In genomic region chr4:147816382-147817254, GRCh38 we compare ENCODE assay signal across 17 cellular contexts.
DNase-seq lines count a peak whose midpoint lies in the region; ATAC-seq, FAIRE-seq and TF ChIP-seq lines count a peak whose summit lies in the region.
"Had no signal": no experiment of that assay in that cellular context is flagged by ENCODE, and none has a peak within 500 bp of the region (broad histone marks: within the 10 kb centered on the region; RNA-seq: fewer than 3 reads in every experiment).

No MANE protein-coding gene starts in this region.

- H3K4me1 ChIP-seq in heart left ventricle (peaks cover 11 to 87% (median 72%) of the 10 kb centered on the region in 12 donors), thoracic aorta (ENCODE audit: control insufficient read depth in 1 of 2, low read depth in 2 of 2) (peaks cover 65 to 79% of the 10 kb centered on the region in 2 donors), small intestine (ENCODE audit: control insufficient read depth in 2 of 2, insufficient read depth in 1 of 2, low read depth in 1 of 2, low read length in 1 of 2) (peaks cover 0 to 3% of the 10 kb centered on the region in 2 donors)

- 41 to 58% (median 47%) methylated on average over 4 of the region's 4 CpGs for WGBS in heart left ventricle, 4 donors
- WGBS in small intestine, 3 donors: 78 to 91% (median 89%) methylated on average over 4 of the region's 4 CpGs

- H3K9me3 ChIP-seq in T-helper 17 cell (ENCODE audit: control insufficient read depth, low read length, poor library complexity, severe bottlenecking): no peaks in the 10 kb centered on the region
- no peaks in the 10 kb centered on the region for H3K9me3 ChIP-seq in heart left ventricle
- no peaks in the 10 kb centered on the region for H3K9me3 ChIP-seq in thoracic aorta
- H3K9me3 ChIP-seq in CD4-positive, alpha-beta T cell (ENCODE audit: control insufficient read depth, low read length): no peaks in the 10 kb centered on the region
- no peaks in the 10 kb centered on the region for H3K9me3 ChIP-seq in small intestine (ENCODE audit: control insufficient read depth, low read depth)
- H3K9me3 ChIP-seq: ovary had no signal

- no peaks in the 10 kb centered on the region for H3K9me3 Mint-ChIP-seq in natural killer cell treated with Interleukin-12 subunit alpha and Interleukin-12 subunit beta and Interleukin-15 and Interleukin-18, amount 100 ng/mL, for 72 hours
- no peaks in the 10 kb centered on the region for H3K9me3 Mint-ChIP-seq in CD4-positive, alpha-beta T cell

- POLR2A ChIA-PET in CD4-positive, alpha-beta T cell (lab: Charles Lee): no interaction called here

- no peaks in the 10 kb centered on the region for H3K36me3 Mint-ChIP-seq in T-helper 17 cell (ENCODE audit: low read depth)
- no peaks in the 10 kb centered on the region for H3K36me3 Mint-ChIP-seq in natural killer cell treated with Interleukin-12 subunit alpha and Interleukin-12 subunit beta and Interleukin-15 and Interleukin-18, amount 100 ng/mL, for 72 hours
- no peaks in the 10 kb centered on the region for H3K36me3 Mint-ChIP-seq in CD4-positive, alpha-beta T cell (ENCODE audit: low read depth)

- FAIRE-seq in small intestine (lab: Jason Lieb, UNC): no peak

- peak overlapping the region; percentile 66 for H3K27ac Mint-ChIP-seq in T-helper 17 cell
- H3K27ac Mint-ChIP-seq in natural killer cell treated with Interleukin-12 subunit alpha and Interleukin-12 subunit beta and Interleukin-15 and Interleukin-18, amount 100 ng/mL, for 72 hours: peak overlapping the region in 1 of 2 donors; percentile 61
- H3K27ac Mint-ChIP-seq in CD4-positive, alpha-beta T cell: no peak overlapping the region
- H3K27ac Mint-ChIP-seq: activated CD4-positive, alpha-beta T cell treated with anti-CD3 and anti-CD28 coated beads for 36 hours had no signal

- intact Hi-C loops in heart left ventricle (cut with DNase I): loop anchor here in 2 of 10 donors (5.0 to 10.0 kb wide), 2 partner anchors 39 to 82 kb away; partner anchors contain the start of gene ARHGAP10 (in 1 of the 2)
- intact Hi-C loops in CD4-positive, alpha-beta T cell (cut with DNase I, micrococcal nuclease): no loop called here

- no peaks in the 10 kb centered on the region for H3K36me3 ChIP-seq in heart left ventricle
- H3K36me3 ChIP-seq in thoracic aorta: no peaks in the 10 kb centered on the region
- no peaks in the 10 kb centered on the region for H3K36me3 ChIP-seq in small intestine (ENCODE audit: control insufficient read depth in 2 of 2, insufficient read depth in 2 of 2, low read length in 2 of 2)
- H3K36me3 ChIP-seq: ovary had no signal

- H3K27me3 ChIP-seq in heart left ventricle (no peaks in the 10 kb centered on the region), thoracic aorta (replicated peaks; ENCODE audit: insufficient read depth) (no peaks in the 10 kb centered on the region), small intestine (ENCODE audit: control insufficient read depth in 2 of 2, insufficient read depth in 2 of 2, low read length in 2 of 2) (no peaks in the 10 kb centered on the region)
- H3K27me3 ChIP-seq in CD4-positive, alpha-beta T cell (ENCODE audit: control insufficient read depth, insufficient read depth, low read length): no peaks in the 10 kb centered on the region
- H3K27me3 ChIP-seq: ovary had no signal

- TF ChIP-seq POLR2A in heart left ventricle (IDR thresholded peaks at IDR 0.05): no peak

- peaks cover 21% of the 10 kb centered on the region for H3K4me1 Mint-ChIP-seq in T-helper 17 cell
- H3K4me1 Mint-ChIP-seq in natural killer cell treated with Interleukin-12 subunit alpha and Interleukin-12 subunit beta and Interleukin-15 and Interleukin-18, amount 100 ng/mL, for 72 hours (ENCODE audit: low read depth in 2 of 2): peaks cover 23 to 27% of the 10 kb centered on the region in 2 donors
- H3K4me1 Mint-ChIP-seq in CD4-positive, alpha-beta T cell (ENCODE audit: low read depth): peaks cover 15% of the 10 kb centered on the region

- TF ChIP-seq CTCF in heart left ventricle (IDR thresholded peaks at IDR 0.05) (no peak), thoracic aorta (IDR thresholded peaks at IDR 0.05) (no peak)
- TF ChIP-seq CTCF in CD4-positive, alpha-beta T cell (IDR thresholded peaks at IDR 0.05): no peak

- H3K4me3 Mint-ChIP-seq in T-helper 17 cell: peak overlapping the region; percentile 15
- H3K4me3 Mint-ChIP-seq in natural killer cell treated with Interleukin-12 subunit alpha and Interleukin-12 subunit beta and Interleukin-15 and Interleukin-18, amount 100 ng/mL, for 72 hours: peak overlapping the region; percentile 43
- no peak overlapping the region for H3K4me3 Mint-ChIP-seq in CD4-positive, alpha-beta T cell
- H3K4me3 Mint-ChIP-seq: activated CD4-positive, alpha-beta T cell treated with anti-CD3 and anti-CD28 coated beads for 36 hours had no signal

- ATAC-seq in T-helper 17 cell (no peak), heart left ventricle (peak; percentile 86 to 91 (median 88)), thoracic aorta (ENCODE audit: insufficient number of reproducible peaks, low FRiP score, low read depth) (no peak), GM18907 (IDR thresholded peaks at IDR 0.05; ENCODE audit: unreplicated experiment) (no peak)
- ATAC-seq in natural killer cell treated with Interleukin-12 subunit alpha and Interleukin-12 subunit beta and Interleukin-15 and Interleukin-18, amount 100 ng/mL, for 72 hours: no peak
- no peak for ATAC-seq in CD4-positive, alpha-beta T cell (ENCODE audit: poor library complexity)
- ATAC-seq: activated CD4-positive, alpha-beta T cell treated with anti-CD3 and anti-CD28 coated beads for 36 hours had no signal

- H3K27ac ChIP-seq in heart left ventricle: peak overlapping the region; percentile 51 to 90 (median 80)
- peak overlapping the region; percentile 70 to 73 for H3K27ac ChIP-seq in thoracic aorta
- no peak overlapping the region for H3K27ac ChIP-seq in CD4-positive, alpha-beta T cell (ENCODE audit: low read depth, low read length)
- H3K27ac ChIP-seq in small intestine (ENCODE audit: low read depth in 1 of 2, low read length in 1 of 2): no peak overlapping the region
- H3K27ac ChIP-seq: PC-9, SK-N-MC had no signal

- CTCF ChIA-PET in CD4-positive, alpha-beta T cell (lab: Charles Lee): no interaction called here

- DNase-seq in T-helper 17 cell (no peak), heart left ventricle (peak in 4 of 5 donors; percentile 40 to 63 (median 49)), thoracic aorta (ENCODE audit: low spot score) (no peak), hepatic stellate cell (ENCODE audit: low spot score) (no peak), small intestine (no peak)
- DNase-seq in natural killer cell treated with Interleukin-12 subunit alpha and Interleukin-12 subunit beta and Interleukin-15 and Interleukin-18, amount 100 ng/mL, for 72 hours (ENCODE audit: low spot score): no peak
- DNase-seq in CD4-positive, alpha-beta T cell: no peak
- DNase-seq: activated CD4-positive, alpha-beta T cell treated with anti-CD3 and anti-CD28 coated beads for 36 hours; activated effector memory CD4-positive, alpha-beta T cell treated with anti-CD3 and anti-CD28 coated beads, Interleukin-2, amount 50 U/mL, for 16 hours; anterior cingulate cortex; cortex of kidney; NCI-H1436; NCI-H82; PC-9 had no signal

- H3K4me3 ChIP-seq in heart left ventricle: no peak overlapping the region
- H3K4me3 ChIP-seq in thoracic aorta: no peak overlapping the region
- no peak overlapping the region for H3K4me3 ChIP-seq in small intestine (ENCODE audit: low read depth in 1 of 2, low read length in 2 of 2)
- H3K4me3 ChIP-seq: ovary, PC-9, SK-N-MC had no signal

- no peaks in the 10 kb centered on the region for H3K27me3 Mint-ChIP-seq in T-helper 17 cell
- H3K27me3 Mint-ChIP-seq in natural killer cell treated with Interleukin-12 subunit alpha and Interleukin-12 subunit beta and Interleukin-15 and Interleukin-18, amount 100 ng/mL, for 72 hours: no peaks in the 10 kb centered on the region
- no peaks in the 10 kb centered on the region for H3K27me3 Mint-ChIP-seq in CD4-positive, alpha-beta T cell
- H3K27me3 Mint-ChIP-seq: activated CD4-positive, alpha-beta T cell treated with anti-CD3 and anti-CD28 coated beads for 36 hours had no signal

Comparison
In these comparisons a context has a peak if more than half of its experiments do, and no peak if none do; other contexts are left out.
1. ATAC-seq: peak in heart left ventricle (4 of 4); none in T-helper 17 cell (single experiment), natural killer cell treated with Interleukin-12 subunit alpha and Interleukin-12 subunit beta and Interleukin-15 and Interleukin-18, amount 100 ng/mL, for 72 hours (0 of 2), thoracic aorta (single experiment), GM18907 (single experiment) and CD4-positive, alpha-beta T cell (single experiment).
2. DNase-seq: peak in heart left ventricle (4 of 5); none in T-helper 17 cell (0 of 3), natural killer cell treated with Interleukin-12 subunit alpha and Interleukin-12 subunit beta and Interleukin-15 and Interleukin-18, amount 100 ng/mL, for 72 hours (single experiment), thoracic aorta (single experiment), hepatic stellate cell (single experiment), CD4-positive, alpha-beta T cell (0 of 10) and small intestine (single experiment).
3. H3K27ac ChIP-seq: peak in heart left ventricle (12 of 12) and thoracic aorta (2 of 2); none in CD4-positive, alpha-beta T cell (single experiment) and small intestine (0 of 2).